In genomic region chr6:2633763-2634150, GRCh38 we compare ENCODE assay signal across 8 cellular contexts.
DNase-seq lines count a peak whose midpoint lies in the region; ATAC-seq and TF ChIP-seq lines count a peak whose summit lies in the region.

No MANE protein-coding gene starts in this region.

- H3K9ac ChIP-seq in colonic mucosa (ENCODE audit: low read depth in 2 of 2, low read length in 2 of 2) (peak overlapping the region in 1 of 2 donors; percentile 47), muscle layer of colon (ENCODE audit: low read length) (no peak overlapping the region)

- H3K27ac ChIP-seq in colonic mucosa (no peak overlapping the region), muscle layer of colon (ENCODE audit: low read depth, low read length) (peak overlapping the region; percentile 74), upper lobe of left lung (peak overlapping the region in 2 of 4 donors; percentile 50 to 74)

- DNase-seq in activated naive CD4-positive, alpha-beta T cell treated with anti-CD3 and anti-CD28 coated beads, Interleukin-2, amount 50 U/mL, for 16 hours = no peak
- DNase-seq in colonic mucosa (no peak), upper lobe of left lung (no peak), NCI-H1417 treated with DMSO at 0.1 percent for 48 hours (lab: John Stamatoyannopoulos, UW) (no peak), NCI-H1436 treated with DMSO at 0.1 percent for 48 hours (lab: John Stamatoyannopoulos, UW) (no peak), NCI-H345 treated with DMSO at 0.1 percent for 48 hours (lab: John Stamatoyannopoulos, UW; ENCODE audit: unreplicated experiment) (no peak)

- no peak for TF ChIP-seq EP300 in upper lobe of left lung (IDR thresholded peaks at IDR 0.05)

- no peaks in the 10 kb centered on the region for H3K9me3 Mint-ChIP-seq in activated naive CD4-positive, alpha-beta T cell treated with anti-CD3 and anti-CD28 coated beads, Interleukin-2, amount 50 U/mL, for 24 hours

- TF ChIP-seq CTCF in colonic mucosa (IDR thresholded peaks at IDR 0.05) (no peak), upper lobe of left lung (IDR thresholded peaks at IDR 0.05) (no peak)

- intact Hi-C loops in colonic mucosa (cut with DNase I) = loop anchor here (10.0 kb wide), 2 partner anchors 179 to 279 kb away; no protein-coding TSS in a partner anchor

- peaks cover 2% of the 10 kb centered on the region for H3K27me3 Mint-ChIP-seq in activated naive CD4-positive, alpha-beta T cell treated with anti-CD3 and anti-CD28 coated beads, Interleukin-2, amount 50 U/mL, for 24 hours

- H3K36me3 ChIP-seq in colonic mucosa (no peaks in the 10 kb centered on the region), muscle layer of colon (ENCODE audit: insufficient read depth, low read length) (no peaks in the 10 kb centered on the region), upper lobe of left lung (no peaks in the 10 kb centered on the region)

- H3K9me3 ChIP-seq in colonic mucosa (no peaks in the 10 kb centered on the region), muscle layer of colon (ENCODE audit: low read length) (no peaks in the 10 kb centered on the region), upper lobe of left lung (no peaks in the 10 kb centered on the region)

- no peak for TF ChIP-seq POLR2A in upper lobe of left lung (IDR thresholded peaks at IDR 0.05)

- H3K27ac Mint-ChIP-seq in activated naive CD4-positive, alpha-beta T cell treated with anti-CD3 and anti-CD28 coated beads, Interleukin-2, amount 50 U/mL, for 24 hours = no peak overlapping the region

- H3K27me3 ChIP-seq in colonic mucosa (no peaks in the 10 kb centered on the region), muscle layer of colon (ENCODE audit: control insufficient read depth in 1 of 2, insufficient read depth in 2 of 2, low read length in 2 of 2) (no peaks in the 10 kb centered on the region), upper lobe of left lung (no peaks in the 10 kb centered on the region)

- H3K4me3 Mint-ChIP-seq in activated naive CD4-positive, alpha-beta T cell treated with anti-CD3 and anti-CD28 coated beads, Interleukin-2, amount 50 U/mL, for 24 hours = peak overlapping the region; percentile 54

- 76 to 84% methylated on average over 15 of the region's 15 CpGs for WGBS in upper lobe of left lung, 2 donors

- H3K4me1 Mint-ChIP-seq in activated naive CD4-positive, alpha-beta T cell treated with anti-CD3 and anti-CD28 coated beads, Interleukin-2, amount 50 U/mL, for 24 hours = peaks cover 5% of the 10 kb centered on the region

- H3K4me3 ChIP-seq in colonic mucosa (peak overlapping the region; percentile 46), muscle layer of colon (ENCODE audit: low read depth in 1 of 2, low read length in 2 of 2) (peak overlapping the region; percentile 31 to 37), upper lobe of left lung (peak overlapping the region in 3 of 4 donors; percentile 41 to 68 (median 57))

- H3K4me1 ChIP-seq in colonic mucosa (no peaks in the 10 kb centered on the region), muscle layer of colon (ENCODE audit: insufficient read depth, low read length) (peaks cover 25% of the 10 kb centered on the region), upper lobe of left lung (peaks cover 6 to 14% (median 6%) of the 10 kb centered on the region in 4 donors)

- no peaks in the 10 kb centered on the region for H3K36me3 Mint-ChIP-seq in activated naive CD4-positive, alpha-beta T cell treated with anti-CD3 and anti-CD28 coated beads, Interleukin-2, amount 50 U/mL, for 24 hours

- ATAC-seq in upper lobe of left lung (ENCODE audit: low FRiP score in 2 of 2) = no peak
